ENCODE assay signal across 9 cellular contexts in the genomic region with DNA sequence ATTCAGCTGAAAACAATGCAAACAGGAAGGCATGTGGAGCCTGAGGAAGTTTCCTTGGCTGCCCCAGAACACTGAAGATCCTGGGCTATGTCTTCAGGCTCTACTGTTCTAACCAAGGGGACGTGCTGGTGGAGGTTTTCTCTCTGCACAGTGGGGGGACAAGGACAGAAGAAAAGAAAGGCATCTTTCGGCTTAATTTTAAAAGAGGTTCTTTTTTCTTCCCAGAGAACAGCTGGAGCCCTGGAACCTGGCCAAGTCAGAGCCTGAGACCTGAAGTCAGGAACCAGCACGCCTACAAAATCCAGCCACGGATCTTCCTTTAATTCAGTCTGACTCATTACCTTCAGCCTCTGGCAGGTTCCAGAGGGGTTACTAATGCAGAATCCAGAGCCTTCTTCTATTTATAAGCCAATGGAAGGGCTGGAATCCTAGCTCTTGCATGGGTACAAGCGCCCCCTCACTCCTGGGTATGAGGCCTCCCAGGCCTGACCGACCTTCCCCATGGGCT. TPM values are rescaled to one million over a fixed set of nuclear protein-coding genes. Genes with fewer than 3 reads are reported as not detected.
DNase-seq lines count a peak whose midpoint lies in the region; ATAC-seq, FAIRE-seq and TF ChIP-seq lines count a peak whose summit lies in the region.
"Had no signal": no experiment of that assay in that cellular context is flagged by ENCODE, and none has a peak within 500 bp of the region (broad histone marks: within the 10 kb centered on the region; RNA-seq: fewer than 3 reads in every experiment).

No MANE protein-coding gene starts in this region.

- H2AK5ac ChIP-seq in IMR-90 (ENCODE audit: low read depth, low read length), result peak overlapping the region; percentile 82

- H3K4me1 ChIP-seq in A549 (peaks cover 19% of the 10 kb centered on the region), IMR-90 (ENCODE audit: control insufficient read depth, insufficient read depth, low read length) (peaks cover 36% of the 10 kb centered on the region)
- H3K4me1 ChIP-seq: parathyroid adenoma had no signal

- peak overlapping the region; percentile 96 for H3K4ac ChIP-seq in IMR-90 (ENCODE audit: low read depth, low read length)

- FAIRE-seq in A549 (lab: Jason Lieb, UNC), result no peak

- peak overlapping the region; percentile 44 for H3K4me2 ChIP-seq in A549
- peak overlapping the region; percentile 57 for H3K4me2 ChIP-seq in IMR-90 (ENCODE audit: low read depth, low read length)

- H2BK120ac ChIP-seq in IMR-90 (ENCODE audit: low read depth, low read length), result peak overlapping the region; percentile 95

- H3K56ac ChIP-seq in IMR-90 (ENCODE audit: extremely low read depth, insufficient read depth, low read length), result peak overlapping the region; percentile 58

- no peak overlapping the region for H3K4me3 ChIP-seq in A549
- no peak overlapping the region for H3K4me3 ChIP-seq in IMR-90 (ENCODE audit: insufficient read depth, low read depth, low read length)

- in situ Hi-C loops in IMR-90 (cut with MboI; ENCODE audit: low sequenced_read_pairs), result no loop called here

- H3K27ac ChIP-seq in A549 (peak overlapping the region in 1 of 2 experiments; percentile 34; a peak in 3 of 6 replicates), IMR-90 (ENCODE audit: insufficient read depth, low read length) (peak overlapping the region; percentile 70)
- H3K27ac ChIP-seq: parathyroid adenoma had no signal

- TF ChIP-seq POLR2A in A549 (IDR thresholded peaks at IDR 0.05; ENCODE audit: low read length) (no peak), IMR-90 (IDR thresholded peaks at IDR 0.05; ENCODE audit: low read depth, low read length) (no peak)

- TF ChIP-seq EP300 in A549 (IDR thresholded peaks at IDR 0.05), result no peak

- peak overlapping the region in 1 of 2 experiments; percentile 84; a peak in 2 of 4 replicates for H4K8ac ChIP-seq in IMR-90 (ENCODE audit: low read depth in 2 of 2, low read length in 2 of 2)

- H3K23ac ChIP-seq in IMR-90 (ENCODE audit: low read depth, low read length), result peak overlapping the region; percentile 70

- CTCF ChIA-PET in A549 (lab: Yijun Ruan, JAX), result interaction anchor here (0.9 to 2.3 kb wide), 4 partner anchors 12 to 223 kb away, joined by 3 to 9 read pairs (median 3); partner anchors contain the start of genes LZIC and NMNAT1
- CTCF ChIA-PET in IMR-90 (lab: Yijun Ruan, JAX), result interaction anchor here (0.8 to 1.1 kb wide), 2 partner anchors 24 to 52 kb away, joined by 3 to 4 read pairs; no protein-coding TSS in a partner anchor

- peak overlapping the region; percentile 56 for H3K18ac ChIP-seq in IMR-90 (ENCODE audit: low read depth, low read length)

- no peaks in the 10 kb centered on the region for H4K20me1 ChIP-seq in IMR-90 (ENCODE audit: insufficient read depth, low read length)

- no peaks in the 10 kb centered on the region for H3K27me3 ChIP-seq in IMR-90 (ENCODE audit: control insufficient read depth, insufficient read depth, low read length)

- H4K5ac ChIP-seq in IMR-90 (ENCODE audit: low read depth, low read length), result peak overlapping the region; percentile 49

- DNase-seq in A549 (ENCODE audit: low read depth in 1 of 2, low spot score in 1 of 2) (peak; percentile 21 to 38), IMR-90 (peak; percentile 96), astrocyte of the hippocampus (ENCODE audit: low read depth, low spot score) (peak; percentile 81), left kidney (ENCODE audit: low read depth, low spot score) (peak; percentile 43), NCI-H2081 treated with DMSO at 0.1 percent for 48 hours (lab: John Stamatoyannopoulos, UW) (no peak), DMS114 treated with DMSO at 0.1 percent for 48 hours (lab: John Stamatoyannopoulos, UW; ENCODE audit: unreplicated experiment) (no peak)

- POLR2A ChIA-PET in A549 (lab: Yijun Ruan, JAX) (no interaction called here), IMR-90 (lab: Charles Lee; ENCODE audit: unreplicated experiment) (no interaction called here)

- peaks cover 32% of the 10 kb centered on the region for H3K9me1 ChIP-seq in IMR-90 (ENCODE audit: insufficient read depth, low read length)

- ATAC-seq in A549 (peak; percentile 66 to 76), IMR-90 (ENCODE audit: low read depth) (peak; percentile 86), GM19463 (IDR thresholded peaks at IDR 0.05; ENCODE audit: unreplicated experiment) (no peak), HG02759 (IDR thresholded peaks at IDR 0.05; ENCODE audit: unreplicated experiment) (no peak)

- no TSS peak for BruUV-seq in IMR-90 (replicated peaks; lab: Mats Ljungman, UMichigan)

- TF ChIP-seq CTCF in A549 (IDR thresholded peaks at IDR 0.05), result no peak
- no peak for TF ChIP-seq CTCF in IMR-90 (conservative IDR thresholded peaks at IDR 0.05; ENCODE audit: low read depth, low read length)

- dilution Hi-C loops in IMR-90 (cut with HindIII; ENCODE audit: low sequenced_read_pairs, unreplicated experiment), result no loop called here

- H4K91ac ChIP-seq in IMR-90 (ENCODE audit: insufficient read depth, low read depth, low read length), result peak overlapping the region; percentile 88

- no peaks in the 10 kb centered on the region for H3K36me3 ChIP-seq in IMR-90 (ENCODE audit: control insufficient read depth, insufficient read depth, low read length)

- H2BK5ac ChIP-seq in IMR-90 (ENCODE audit: low read depth, low read length, poor library complexity, severe bottlenecking), result peak overlapping the region; percentile 98

- no peaks in the 10 kb centered on the region for H3K9me3 ChIP-seq in A549
- no peaks in the 10 kb centered on the region for H3K9me3 ChIP-seq in IMR-90 (ENCODE audit: control insufficient read depth, insufficient read depth, low read length)

- TF ChIP-seq RAD21 in A549 (conservative IDR thresholded peaks at IDR 0.05 in 1 of 2, IDR thresholded peaks at IDR 0.05 in 1 of 2) (no peak), IMR-90 (IDR thresholded peaks at IDR 0.05; ENCODE audit: low read length) (no peak)

- peak overlapping the region; percentile 85 for H2AK9ac ChIP-seq in IMR-90 (replicated peaks; ENCODE audit: low read depth, low read length, poor library complexity)

- H3K14ac ChIP-seq in IMR-90 (replicated peaks; ENCODE audit: low read depth, low read length), result peak overlapping the region; percentile 94

- intact Hi-C loops in IMR-90 (cut with micrococcal nuclease), result no loop called here

- no peak overlapping the region for H3K9ac ChIP-seq in IMR-90 (ENCODE audit: low read depth, low read length)
- H3K9ac ChIP-seq: parathyroid adenoma had no signal

- peaks cover 17 to 58% of the 10 kb centered on the region in 2 experiments; a peak in 3 of 4 replicates for H3K79me1 ChIP-seq in IMR-90 (ENCODE audit: low read depth in 1 of 2, low read length in 2 of 2)

- H2AFZ ChIP-seq in IMR-90 (replicated peaks; ENCODE audit: low read length, poor library complexity), result peak overlapping the region; percentile 82
- H2AFZ ChIP-seq: parathyroid adenoma had no signal

- peak overlapping the region; percentile 90; the same call in 1 of the 3 replicates for H2BK15ac ChIP-seq in IMR-90 (ENCODE audit: low read depth, low read length)

- WGBS in A549 (ENCODE audit: missing lambda C conversion rate), result 38% methylated on average over 6 of the region's 6 CpGs
- 0% methylated on average over 1 of the region's 6 CpGs; no CpG with 5 or more reads in 1 of the 2 experiments for WGBS in IMR-90 (ENCODE audit: extremely low coverage in 2 of 2, insufficient read length in 1 of 2), 2 experiments

- H2BK20ac ChIP-seq in IMR-90 (ENCODE audit: low read depth, low read length), result peak overlapping the region; percentile 95

TF ChIP-seq in A549, 52 proteins besides CTCF, POLR2A, EP300 and RAD21 (continues in another document):
- TF ChIP-seq JUNB (IDR thresholded peaks at IDR 0.05), result no peak

TF ChIP-seq in IMR-90, 13 proteins besides CTCF, POLR2A, EP300 and RAD21:
- TF ChIP-seq FOS (IDR thresholded peaks at IDR 0.05; ENCODE audit: low read depth, low read length), result peak; percentile 57
- TF ChIP-seq BHLHE40 (IDR thresholded peaks at IDR 0.05; ENCODE audit: low read depth, low read length), result peak; percentile 38; the same call in 1 of the 2 replicates
- no peak for TF ChIP-seq SMC3 (IDR thresholded peaks at IDR 0.05; ENCODE audit: low read depth, low read length)
TF ChIP-seq in IMR-90: peak in this region for 2.

RNA-seq across cellular contexts. Expression of gene CTNNBIP1, which starts 19.8 kb away (rescaled TPM):
- polyA plus RNA-seq in A549 (2011; rRNA removed) (7.7 and 10.4 TPM in 2 replicates), A549 (2017; fragmentation: RNase III; extraction: RNeasy Plus Mini Kit Qiagen cat#74134 plus additional on column Dnase treatment) (4.9 to 5.6 TPM (median 5.1 TPM) in 3 replicates), IMR-90 (2012; rRNA removed) (28.4 and 28.5 TPM in 2 replicates)
- polyA plus RNA-seq in A549 (2012; cell fraction: cytosol; rRNA removed), result 8.2 and 10.0 TPM in 2 replicates
- 5.7 and 5.8 TPM in 2 replicates for polyA plus RNA-seq in A549 (2012; cell fraction: nucleus; rRNA removed)
- polyA minus RNA-seq in A549 (2011; rRNA and poly(A)+ RNA removed), result 8.5 and 10.9 TPM in 2 replicates
- total RNA-seq in IMR-90 (2012; rRNA removed), result 24.7 and 41.9 TPM in 2 replicates
- 11.9 and 21.4 TPM in 2 replicates for polyA plus RNA-seq in IMR-90 (2012; cell fraction: cytosol; rRNA removed)
- 15.7 and 18.8 TPM in 2 replicates for polyA plus RNA-seq in IMR-90 (2012; cell fraction: nucleus; rRNA removed; ENCODE audit: low replicate concordance)

RNA-seq across cellular contexts. Expression of gene LZIC, which starts 52.9 kb away (rescaled TPM):
- polyA plus RNA-seq in A549 (2011; rRNA removed) (23.8 and 29.0 TPM in 2 replicates), A549 (2017; fragmentation: RNase III; extraction: RNeasy Plus Mini Kit Qiagen cat#74134 plus additional on column Dnase treatment) (24.5 to 28.6 TPM (median 26.2 TPM) in 3 replicates), IMR-90 (2012; rRNA removed) (8.7 and 11.6 TPM in 2 replicates)
- 5.1 and 5.9 TPM in 2 replicates for polyA plus RNA-seq in A549 (2012; cell fraction: cytosol; rRNA removed)
- 1.2 and 1.7 TPM in 2 replicates for polyA plus RNA-seq in A549 (2012; cell fraction: nucleus; rRNA removed)
- 5.8 and 8.2 TPM in 2 replicates for polyA minus RNA-seq in A549 (2011; rRNA and poly(A)+ RNA removed)
- total RNA-seq in IMR-90 (2012; rRNA removed), result 19.0 and 37.2 TPM in 2 replicates
- 1.5 and 2.7 TPM in 2 replicates for polyA plus RNA-seq in IMR-90 (2012; cell fraction: cytosol; rRNA removed)
- polyA plus RNA-seq in IMR-90 (2012; cell fraction: nucleus; rRNA removed; ENCODE audit: low replicate concordance), result 0.40 and 4.7 TPM in 2 replicates

RNA-seq across cellular contexts. Expression of gene NMNAT1, which starts 53.0 kb away (rescaled TPM):
- polyA plus RNA-seq in A549 (2011; rRNA removed), result 4.9 and 5.3 TPM in 2 replicates
- 1.7 and 1.8 TPM in 2 replicates for polyA plus RNA-seq in A549 (2012; cell fraction: cytosol; rRNA removed)
- polyA plus RNA-seq in A549 (2012; cell fraction: nucleus; rRNA removed), result 0.94 and 1.4 TPM in 2 replicates
- 3.2 to 3.8 TPM (median 3.3 TPM) in 3 replicates for polyA plus RNA-seq in A549 (2017; fragmentation: RNase III; extraction: RNeasy Plus Mini Kit Qiagen cat#74134 plus additional on column Dnase treatment)
- 4.4 and 7.3 TPM in 2 replicates for polyA minus RNA-seq in A549 (2011; rRNA and poly(A)+ RNA removed)
- 11.7 and 11.9 TPM in 2 replicates for total RNA-seq in IMR-90 (2012; rRNA removed)
- 7.8 and 9.1 TPM in 2 replicates for polyA plus RNA-seq in IMR-90 (2012; rRNA removed)
- 3.7 and 4.9 TPM in 2 replicates for polyA plus RNA-seq in IMR-90 (2012; cell fraction: cytosol; rRNA removed)
- 3.2 and 7.2 TPM in 2 replicates for polyA plus RNA-seq in IMR-90 (2012; cell fraction: nucleus; rRNA removed; ENCODE audit: low replicate concordance)

Comparison
In these comparisons a context has a peak if more than half of its experiments do, and no peak if none do; other contexts are left out.
1. ATAC-seq: peak in A549 (2 of 2) and IMR-90 (single experiment); none in GM19463 (single experiment) and HG02759 (single experiment).
2. DNase-seq: peak in A549 (2 of 2), IMR-90 (single experiment), astrocyte of the hippocampus (single experiment) and left kidney (single experiment); none in NCI-H2081 treated with DMSO at 0.1 percent for 48 hours (single experiment) and DMS114 treated with DMSO at 0.1 percent for 48 hours (single experiment).